Comparison of ENCODE assay signal across 12 cellular contexts in the genomic region with DNA sequence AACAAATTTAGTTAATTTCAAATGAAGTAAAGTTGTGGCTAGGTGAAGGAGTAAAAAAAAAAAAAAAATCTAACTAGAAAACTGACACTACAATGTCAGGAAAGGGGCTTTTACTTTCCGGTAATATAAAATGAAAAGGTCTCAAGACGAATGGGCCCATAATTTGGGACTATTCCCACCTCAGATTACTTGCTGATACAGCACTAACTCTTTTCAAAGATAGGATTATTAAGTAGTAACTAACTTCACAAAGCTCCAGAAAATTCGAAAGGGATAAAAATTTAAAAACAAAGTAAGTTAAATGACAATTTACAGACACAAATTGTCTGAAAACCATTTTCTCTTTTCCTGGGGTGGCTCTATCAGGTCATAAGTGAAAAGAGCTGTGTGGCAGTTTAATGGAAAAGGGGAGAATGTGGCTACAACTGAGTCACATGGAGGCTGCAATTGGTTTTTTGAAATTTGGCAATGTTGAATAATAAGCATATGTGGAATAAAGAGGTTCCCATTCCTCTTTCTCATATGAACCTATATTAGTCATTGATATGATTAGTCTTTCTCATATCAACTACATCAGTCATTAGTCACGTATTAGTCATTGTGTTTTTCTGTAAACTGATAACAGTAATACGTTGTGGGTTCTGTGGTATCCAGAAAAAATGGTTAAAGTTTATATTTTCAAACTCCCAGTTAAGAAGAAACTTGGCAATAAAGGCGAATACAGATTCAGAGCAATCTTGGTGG.
DNase-seq lines count a peak whose midpoint lies in the region; ATAC-seq and TF ChIP-seq lines count a peak whose summit lies in the region.
"Had no signal": no experiment of that assay in that cellular context is flagged by ENCODE, and none has a peak within 500 bp of the region (broad histone marks: within the 10 kb centered on the region; RNA-seq: fewer than 3 reads in every experiment).

No MANE protein-coding gene starts in this region.

- H3K4me1 Mint-ChIP-seq in WTC11: no peaks in the 10 kb centered on the region
- H3K4me1 Mint-ChIP-seq: CD8-positive, alpha-beta memory T cell had no signal

- H3K27me3 Mint-ChIP-seq in WTC11 (ENCODE audit: low read depth): no peaks in the 10 kb centered on the region

- 66 to 73% (median 68%) methylated on average over 6 of the region's 6 CpGs for WGBS in ovary, 3 donors

- H3K36me3 Mint-ChIP-seq in WTC11: no peaks in the 10 kb centered on the region
- H3K36me3 Mint-ChIP-seq: CD8-positive, alpha-beta memory T cell had no signal

- CTCF ChIA-PET in WTC11 (lab: Charles Lee): no interaction called here

- no peak for TF ChIP-seq CTCF in WTC11 (IDR thresholded peaks at IDR 0.05)
- TF ChIP-seq CTCF in ovary (IDR thresholded peaks at IDR 0.05): no peak

- H3K4me1 ChIP-seq in ovary (ENCODE audit: insufficient read depth): no peaks in the 10 kb centered on the region

- H3K9me3 Mint-ChIP-seq in WTC11: no peaks in the 10 kb centered on the region
- H3K9me3 Mint-ChIP-seq: CD8-positive, alpha-beta memory T cell had no signal

- no peak overlapping the region for H3K4me3 Mint-ChIP-seq in WTC11
- H3K4me3 Mint-ChIP-seq: CD8-positive, alpha-beta memory T cell had no signal

- ATAC-seq in GM21529 (IDR thresholded peaks at IDR 0.05; ENCODE audit: unreplicated experiment) (peak; percentile 58), WTC11 (no peak)

- POLR2A ChIA-PET in WTC11 (lab: Charles Lee): no interaction called here

- H3K27me3 ChIP-seq in ovary: no peaks in the 10 kb centered on the region

- peak; percentile 38 for DNase-seq in AG08396 (ENCODE audit: low spot score)
- DNase-seq in NCI-H226: peak; percentile 81
- DNase-seq in fibroblast of peridontal ligament (ENCODE audit: extremely low read depth): peak; percentile 87
- DNase-seq in WTC11 (ENCODE audit: low spot score): no peak
- no peak for DNase-seq in NCI-H510A (lab: John Stamatoyannopoulos, UW)
- DNase-seq in inferior parietal cortex (ENCODE audit: extremely low spot score): no peak
- DNase-seq in ovary: no peak
- DNase-seq: activated naive CD4-positive, alpha-beta T cell treated with anti-CD3 and anti-CD28 coated beads, Interleukin-2, amount 50 U/mL, for 16 hours; CD8-positive, alpha-beta memory T cell; NCI-H526 treated with DMSO at 0.1 percent for 48 hours; stimulated activated CD4-positive, alpha-beta T cell treated with anti-CD3 and anti-CD28 coated beads, Interleukin-4, amount 100 ng/mL, for 4 hours had no signal

- H3K27ac ChIP-seq in ovary: no peak overlapping the region

- H3K4me3 ChIP-seq in ovary: no peak overlapping the region

- H3K9me3 ChIP-seq in ovary: no peaks in the 10 kb centered on the region

- no peak overlapping the region for H3K27ac Mint-ChIP-seq in WTC11

- no peaks in the 10 kb centered on the region for H3K36me3 ChIP-seq in ovary

- TF ChIP-seq POLR2A in ovary (IDR thresholded peaks at IDR 0.05): no peak

- TF ChIP-seq EP300 in ovary (IDR thresholded peaks at IDR 0.05): no peak

- intact Hi-C loops in ovary (cut with DNase I): no loop called here

TF ChIP-seq in WTC11, 78 proteins besides CTCF, POLR2A, EP300 and RAD21 (continues in another document):
- TF ChIP-seq, protein P1, sequence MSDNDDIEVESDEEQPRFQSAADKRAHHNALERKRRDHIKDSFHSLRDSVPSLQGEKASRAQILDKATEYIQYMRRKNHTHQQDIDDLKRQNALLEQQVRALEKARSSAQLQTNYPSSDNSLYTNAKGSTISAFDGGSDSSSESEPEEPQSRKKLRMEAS (CRISPR knock-in tag; IDR thresholded peaks at IDR 0.05): no peak
- no peak for TF ChIP-seq KAT7 (CRISPR knock-in tag; IDR thresholded peaks at IDR 0.05; ENCODE audit: borderline replicate concordance)
- TF ChIP-seq MXD4 (CRISPR knock-in tag; IDR thresholded peaks at IDR 0.05; ENCODE audit: borderline replicate concordance): no peak
- no peak for TF ChIP-seq NFE2L1 (CRISPR knock-in tag; IDR thresholded peaks at IDR 0.05)
- no peak for TF ChIP-seq OVOL2 (CRISPR knock-in tag; IDR thresholded peaks at IDR 0.05; ENCODE audit: borderline replicate concordance)
- TF ChIP-seq TP53 (CRISPR knock-in tag; IDR thresholded peaks at IDR 0.05): no peak
- no peak for TF ChIP-seq MYBL2 (CRISPR knock-in tag; IDR thresholded peaks at IDR 0.05)
- TF ChIP-seq, protein P2, sequence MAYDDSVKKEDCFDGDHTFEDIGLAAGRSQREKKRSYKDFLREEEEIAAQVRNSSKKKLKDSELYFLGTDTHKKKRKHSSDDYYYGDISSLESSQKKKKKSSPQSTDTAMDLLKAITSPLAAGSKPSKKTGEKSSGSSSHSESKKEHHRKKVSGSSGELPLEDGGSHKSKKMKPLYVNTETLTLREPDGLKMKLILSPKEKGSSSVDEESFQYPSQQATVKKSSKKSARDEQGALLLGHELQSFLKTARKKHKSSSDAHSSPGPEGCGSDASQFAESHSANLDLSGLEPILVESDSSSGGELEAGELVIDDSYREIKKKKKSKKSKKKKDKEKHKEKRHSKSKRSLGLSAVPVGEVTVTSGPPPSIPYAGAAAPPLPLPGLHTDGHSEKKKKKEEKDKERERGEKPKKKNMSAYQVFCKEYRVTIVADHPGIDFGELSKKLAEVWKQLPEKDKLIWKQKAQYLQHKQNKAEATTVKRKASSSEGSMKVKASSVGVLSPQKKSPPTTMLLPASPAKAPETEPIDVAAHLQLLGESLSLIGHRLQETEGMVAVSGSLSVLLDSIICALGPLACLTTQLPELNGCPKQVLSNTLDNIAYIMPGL (CRISPR knock-in tag; IDR thresholded peaks at IDR 0.05): no peak
- TF ChIP-seq, protein P3, sequence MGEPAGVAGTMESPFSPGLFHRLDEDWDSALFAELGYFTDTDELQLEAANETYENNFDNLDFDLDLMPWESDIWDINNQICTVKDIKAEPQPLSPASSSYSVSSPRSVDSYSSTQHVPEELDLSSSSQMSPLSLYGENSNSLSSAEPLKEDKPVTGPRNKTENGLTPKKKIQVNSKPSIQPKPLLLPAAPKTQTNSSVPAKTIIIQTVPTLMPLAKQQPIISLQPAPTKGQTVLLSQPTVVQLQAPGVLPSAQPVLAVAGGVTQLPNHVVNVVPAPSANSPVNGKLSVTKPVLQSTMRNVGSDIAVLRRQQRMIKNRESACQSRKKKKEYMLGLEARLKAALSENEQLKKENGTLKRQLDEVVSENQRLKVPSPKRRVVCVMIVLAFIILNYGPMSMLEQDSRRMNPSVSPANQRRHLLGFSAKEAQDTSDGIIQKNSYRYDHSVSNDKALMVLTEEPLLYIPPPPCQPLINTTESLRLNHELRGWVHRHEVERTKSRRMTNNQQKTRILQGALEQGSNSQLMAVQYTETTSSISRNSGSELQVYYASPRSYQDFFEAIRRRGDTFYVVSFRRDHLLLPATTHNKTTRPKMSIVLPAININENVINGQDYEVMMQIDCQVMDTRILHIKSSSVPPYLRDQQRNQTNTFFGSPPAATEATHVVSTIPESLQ (CRISPR knock-in tag; IDR thresholded peaks at IDR 0.05): no peak
- TF ChIP-seq, protein P4, sequence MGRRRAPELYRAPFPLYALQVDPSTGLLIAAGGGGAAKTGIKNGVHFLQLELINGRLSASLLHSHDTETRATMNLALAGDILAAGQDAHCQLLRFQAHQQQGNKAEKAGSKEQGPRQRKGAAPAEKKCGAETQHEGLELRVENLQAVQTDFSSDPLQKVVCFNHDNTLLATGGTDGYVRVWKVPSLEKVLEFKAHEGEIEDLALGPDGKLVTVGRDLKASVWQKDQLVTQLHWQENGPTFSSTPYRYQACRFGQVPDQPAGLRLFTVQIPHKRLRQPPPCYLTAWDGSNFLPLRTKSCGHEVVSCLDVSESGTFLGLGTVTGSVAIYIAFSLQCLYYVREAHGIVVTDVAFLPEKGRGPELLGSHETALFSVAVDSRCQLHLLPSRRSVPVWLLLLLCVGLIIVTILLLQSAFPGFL (CRISPR knock-in tag; IDR thresholded peaks at IDR 0.05; ENCODE audit: borderline replicate concordance): no peak
- no peak for TF ChIP-seq ZNF121 (CRISPR knock-in tag; IDR thresholded peaks at IDR 0.05)
- TF ChIP-seq, protein P5, sequence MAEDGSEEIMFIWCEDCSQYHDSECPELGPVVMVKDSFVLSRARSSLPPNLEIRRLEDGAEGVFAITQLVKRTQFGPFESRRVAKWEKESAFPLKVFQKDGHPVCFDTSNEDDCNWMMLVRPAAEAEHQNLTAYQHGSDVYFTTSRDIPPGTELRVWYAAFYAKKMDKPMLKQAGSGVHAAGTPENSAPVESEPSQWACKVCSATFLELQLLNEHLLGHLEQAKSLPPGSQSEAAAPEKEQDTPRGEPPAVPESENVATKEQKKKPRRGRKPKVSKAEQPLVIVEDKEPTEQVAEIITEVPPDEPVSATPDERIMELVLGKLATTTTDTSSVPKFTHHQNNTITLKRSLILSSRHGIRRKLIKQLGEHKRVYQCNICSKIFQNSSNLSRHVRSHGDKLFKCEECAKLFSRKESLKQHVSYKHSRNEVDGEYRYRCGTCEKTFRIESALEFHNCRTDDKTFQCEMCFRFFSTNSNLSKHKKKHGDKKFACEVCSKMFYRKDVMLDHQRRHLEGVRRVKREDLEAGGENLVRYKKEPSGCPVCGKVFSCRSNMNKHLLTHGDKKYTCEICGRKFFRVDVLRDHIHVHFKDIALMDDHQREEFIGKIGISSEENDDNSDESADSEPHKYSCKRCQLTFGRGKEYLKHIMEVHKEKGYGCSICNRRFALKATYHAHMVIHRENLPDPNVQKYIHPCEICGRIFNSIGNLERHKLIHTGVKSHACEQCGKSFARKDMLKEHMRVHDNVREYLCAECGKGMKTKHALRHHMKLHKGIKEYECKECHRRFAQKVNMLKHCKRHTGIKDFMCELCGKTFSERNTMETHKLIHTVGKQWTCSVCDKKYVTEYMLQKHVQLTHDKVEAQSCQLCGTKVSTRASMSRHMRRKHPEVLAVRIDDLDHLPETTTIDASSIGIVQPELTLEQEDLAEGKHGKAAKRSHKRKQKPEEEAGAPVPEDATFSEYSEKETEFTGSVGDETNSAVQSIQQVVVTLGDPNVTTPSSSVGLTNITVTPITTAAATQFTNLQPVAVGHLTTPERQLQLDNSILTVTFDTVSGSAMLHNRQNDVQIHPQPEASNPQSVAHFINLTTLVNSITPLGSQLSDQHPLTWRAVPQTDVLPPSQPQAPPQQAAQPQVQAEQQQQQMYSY (CRISPR knock-in tag; IDR thresholded peaks at IDR 0.05): no peak
- TF ChIP-seq ZBTB21 (CRISPR knock-in tag; IDR thresholded peaks at IDR 0.05; ENCODE audit: borderline replicate concordance): no peak

Comparison
In these comparisons a context has a peak if more than half of its experiments do, and no peak if none do; other contexts are left out.
1. DNase-seq: peak in AG08396 (single experiment), NCI-H226 (single experiment) and fibroblast of peridontal ligament (single experiment); none in WTC11 (single experiment), NCI-H510A (single experiment), inferior parietal cortex (single experiment) and ovary (0 of 5).